In the genomic region with DNA sequence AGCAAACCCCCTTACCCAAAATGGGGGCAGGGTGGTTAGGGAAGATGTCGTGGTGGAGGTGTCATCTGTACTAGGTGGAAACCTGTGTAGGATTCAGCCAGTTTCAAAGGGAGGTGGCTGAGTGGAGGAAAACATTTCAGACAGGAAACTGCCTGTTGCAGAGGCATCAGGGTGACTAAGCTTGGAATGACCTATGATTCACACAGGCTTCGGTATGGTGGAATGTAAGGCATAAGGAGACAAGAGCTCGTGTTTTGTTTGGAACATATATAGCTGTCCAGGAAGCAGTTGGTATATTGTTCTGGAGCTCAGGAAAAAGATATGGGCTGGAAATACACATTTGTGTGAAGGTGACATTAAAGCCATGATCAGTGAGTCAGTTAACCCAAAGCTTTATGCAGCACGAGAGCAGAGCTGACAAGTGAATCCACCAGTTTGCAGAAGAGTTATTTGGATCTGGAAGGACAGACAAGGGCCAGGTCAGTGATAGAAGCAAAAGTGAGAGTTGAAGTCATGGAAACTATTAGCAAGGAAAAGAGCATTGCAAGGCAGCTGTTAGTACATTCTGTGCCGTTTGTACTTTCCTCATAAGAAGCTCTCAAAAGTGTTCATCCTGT, we compare ENCODE assay signal across 9 cellular contexts. TPM values are rescaled to one million over a fixed set of nuclear protein-coding genes. Genes with fewer than 3 reads are reported as not detected.
DNase-seq lines count a peak whose midpoint lies in the region; ATAC-seq and TF ChIP-seq lines count a peak whose summit lies in the region.
"Had no signal": no experiment of that assay in that cellular context is flagged by ENCODE, and none has a peak within 500 bp of the region (broad histone marks: within the 10 kb centered on the region; RNA-seq: fewer than 3 reads in every experiment).

No MANE protein-coding gene starts in this region.

- ATAC-seq in HG02798 (IDR thresholded peaks at IDR 0.05; ENCODE audit: poor library complexity, unreplicated experiment) = no peak

- H3K36me3 ChIP-seq in SJCRH30 (peaks cover 87% of the 10 kb centered on the region), right atrium auricular region (peaks cover 86% of the 10 kb centered on the region)

- H3K4me1 ChIP-seq in SJCRH30 = peaks cover 7% of the 10 kb centered on the region; the same call in 1 of the 2 replicates
- no peaks in the 10 kb centered on the region for H3K4me1 ChIP-seq in right atrium auricular region

- H3K4me3 ChIP-seq in SJCRH30 (no peak overlapping the region), skeletal muscle cell (ENCODE audit: low read depth, low read length) (no peak overlapping the region), right atrium auricular region (no peak overlapping the region), dorsolateral prefrontal cortex (no peak overlapping the region)

- intact Hi-C loops in dorsolateral prefrontal cortex (cut with DNase I) = no loop called here

- peak overlapping the region; percentile 17; the same call in 1 of the 2 replicates for H3K27ac ChIP-seq in SJCRH30
- H3K27ac ChIP-seq in right atrium auricular region = peak overlapping the region in 1 of 2 donors; percentile 54
- peak overlapping the region in 5 of 59 donors; percentile 0 to 44 (median 13) for H3K27ac ChIP-seq in dorsolateral prefrontal cortex

- H3K9me3 ChIP-seq in SJCRH30 (replicated peaks) (no peaks in the 10 kb centered on the region), right atrium auricular region (no peaks in the 10 kb centered on the region)

- no peak for TF ChIP-seq CTCF in right atrium auricular region (IDR thresholded peaks at IDR 0.05)
- TF ChIP-seq CTCF in dorsolateral prefrontal cortex (IDR thresholded peaks at IDR 0.05 in 54 of 56, conservative IDR thresholded peaks at IDR 0.05 in 2 of 56; ENCODE audit: low read depth in 1 of 56, partially characterized antibody in 56 of 56) = no peak

- DNase-seq in H4 (ENCODE audit: low spot score) (peak; percentile 76), SJCRH30 (no peak), fibroblast of gingiva (ENCODE audit: low read depth) (peak; percentile 93), skeletal muscle cell (ENCODE audit: low read depth) (peak; percentile 93), cerebellar nuclear complex (lab: John Stamatoyannopoulos, UW) (no peak), right atrium auricular region (ENCODE audit: low spot score) (no peak), dorsolateral prefrontal cortex (no peak)
- DNase-seq: activated effector memory CD4-positive, alpha-beta T cell treated with Interleukin-2 at 50 U/mL for 16 hours had no signal

- H3K27me3 ChIP-seq in SJCRH30 (no peaks in the 10 kb centered on the region), right atrium auricular region (no peaks in the 10 kb centered on the region), dorsolateral prefrontal cortex (no peaks in the 10 kb centered on the region)

RNA-seq across cellular contexts. Expression of gene UTP25, which starts 12.2 kb away (rescaled TPM):
- total RNA-seq in H4 (2014; rRNA removed; shearing (Covaris generic)) = 5.6 and 5.7 TPM in 2 replicates
- total RNA-seq in SJCRH30 (2014; rRNA removed; shearing (Covaris generic)) = 13.3 and 14.2 TPM in 2 replicates
- total RNA-seq in right atrium auricular region (1 to 10 TPM; 2.8 to 3.9 TPM), dorsolateral prefrontal cortex (10 to 100 TPM in 71 of 120 experiments, 1 to 10 TPM in 49; 6.2 to 14.2 (median 10.6) TPM)

RNA-seq across cellular contexts. Expression of gene IRF6, which starts 34.0 kb away (rescaled TPM):
- not detected in 2 replicates for total RNA-seq in H4 (2014; rRNA removed; shearing (Covaris generic))
- total RNA-seq in SJCRH30 (2014; rRNA removed; shearing (Covaris generic)) = not detected in 2 replicates
- total RNA-seq in right atrium auricular region (10 to 100 TPM; 30.4 to 32.6 TPM), dorsolateral prefrontal cortex (1 to 10 TPM in 76 of 120 experiments, under 1 TPM in 44; 0.16 to 5.4 (median 1.3) TPM)

RNA-seq across cellular contexts. Expression of gene C1orf74, which starts 55.6 kb away (rescaled TPM):
- 5.0 and 6.1 TPM in 2 replicates for total RNA-seq in H4 (2014; rRNA removed; shearing (Covaris generic))
- 5.4 and 6.0 TPM in 2 replicates for total RNA-seq in SJCRH30 (2014; rRNA removed; shearing (Covaris generic))
- total RNA-seq in right atrium auricular region (1 to 10 TPM; 1.6 to 1.7 TPM), dorsolateral prefrontal cortex (1 to 10 TPM; 1.4 to 4.1 (median 2.8) TPM)

Comparison
In these comparisons a context has a peak if more than half of its experiments do, and no peak if none do; other contexts are left out.
1. DNase-seq: peak in H4 (single experiment), fibroblast of gingiva (single experiment) and skeletal muscle cell (single experiment); none in SJCRH30 (0 of 2), cerebellar nuclear complex (0 of 2), right atrium auricular region (single experiment) and dorsolateral prefrontal cortex (0 of 10).
2. RNA of gene IRF6, which starts 34.0 kb away (total RNA-seq): 30.4 to 32.6 TPM in right atrium auricular region; 0.16 to 5.4 TPM in dorsolateral prefrontal cortex, not detected in SJCRH30 and not detected in H4; every median in the first group is over 4 times any median in the second.